In genomic region chr4:98468744-98469143, GRCh38 we compare ENCODE assay signal across 11 cellular contexts.
DNase-seq lines count a peak whose midpoint lies in the region; ATAC-seq lines count a peak whose summit lies in the region.
"Had no signal": no experiment of that assay in that cellular context is flagged by ENCODE, and none has a peak within 500 bp of the region (broad histone marks: within the 10 kb centered on the region; RNA-seq: fewer than 3 reads in every experiment).

No MANE protein-coding gene starts in this region.

- DNase-seq in ELR (ENCODE audit: low read depth) (peak; percentile 37), astrocyte of the hippocampus (ENCODE audit: low read depth, low spot score) (peak; percentile 78), left ventricle myocardium superior (peak; percentile 55), sciatic nerve (ENCODE audit: low spot score) (peak; percentile 65), NCI-H128 (lab: John Stamatoyannopoulos, UW; ENCODE audit: unreplicated experiment) (no peak), ACHN (no peak)
- DNase-seq: activated CD4-positive, alpha-beta memory T cell treated with anti-CD3 and anti-CD28 coated beads for 36 hours; NCI-H1105 treated with DMSO at 0.1 percent for 48 hours; NCI-H69 had no signal

- in situ Hi-C loops in ACHN (cut with HindIII; ENCODE audit: low pct_ligation_motif_present, low pct_unique_long_range_greater_than_20kb, low sequenced_read_pairs): no loop called here

- ATAC-seq in left ventricle myocardium superior: peak; percentile 38
- ATAC-seq in sciatic nerve: peak; percentile 50
- no peak for ATAC-seq in HG02678 (IDR thresholded peaks at IDR 0.05; ENCODE audit: unreplicated experiment)
- no peak for ATAC-seq in GM21786 (IDR thresholded peaks at IDR 0.05; ENCODE audit: unreplicated experiment)

- intact Hi-C loops in left ventricle myocardium superior (cut with micrococcal nuclease): no loop called here
- intact Hi-C loops in sciatic nerve (cut with DNase I): loop anchor here (5.0 to 10.0 kb wide), 2 partner anchors 196 to 979 kb away; no protein-coding TSS in a partner anchor

Comparison
In these comparisons a context has a peak if more than half of its experiments do, and no peak if none do; other contexts are left out.
1. DNase-seq: peak in ELR (single experiment), astrocyte of the hippocampus (single experiment), left ventricle myocardium superior (single experiment) and sciatic nerve (single experiment); none in NCI-H128 (single experiment) and ACHN (single experiment).
2. ATAC-seq: peak in left ventricle myocardium superior (single experiment) and sciatic nerve (single experiment); none in HG02678 (single experiment) and GM21786 (single experiment).